ENCODE assay signal across 9 cellular contexts in the genomic region with DNA sequence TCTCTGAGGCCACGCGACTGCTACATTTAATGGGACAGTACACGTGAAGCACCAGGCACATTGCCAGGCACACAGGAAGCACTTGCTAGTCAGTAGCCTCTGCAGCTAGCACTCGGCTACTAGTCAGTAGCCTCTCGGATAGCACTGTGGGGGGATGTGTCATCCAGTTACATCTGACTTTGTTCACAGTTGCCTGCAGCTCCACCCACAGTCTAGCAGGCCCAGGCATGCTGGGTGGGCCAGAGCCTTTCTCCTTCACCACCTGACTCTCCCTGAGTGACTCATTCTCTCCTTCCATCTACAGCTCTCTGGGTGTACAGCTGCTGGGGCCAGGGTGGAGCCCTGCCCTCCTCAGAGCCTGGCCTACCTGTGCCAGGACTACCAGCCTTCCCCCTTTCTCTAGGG. TPM values are rescaled to one million over a fixed set of nuclear protein-coding genes. Genes with fewer than 3 reads are reported as not detected.
A peak's percentile ranks its signal among the peaks of the same experiment; 100 is the strongest.
DNase-seq lines count a peak whose midpoint lies in the region; ATAC-seq, FAIRE-seq and TF ChIP-seq lines count a peak whose summit lies in the region.
"Had no signal": no experiment of that assay in that cellular context is flagged by ENCODE, and none has a peak within 500 bp of the region (broad histone marks: within the 10 kb centered on the region; RNA-seq: fewer than 3 reads in every experiment).

No MANE protein-coding gene starts in this region.

- H2AFZ ChIP-seq in PC-3 (ENCODE audit: low read length) = no peak overlapping the region

- H3K27ac Mint-ChIP-seq in brain = peak overlapping the region; percentile 61 to 98 (median 88)

- H3K27ac ChIP-seq in PC-3 (ENCODE audit: low read length) = peak overlapping the region; percentile 73
- H3K27ac ChIP-seq: 22Rv1 had no signal

- BruUV-seq in PC-3 (replicated peaks; lab: Mats Ljungman, UMichigan) = no TSS peak

- peak overlapping the region in 2 of 5 experiments; percentile 42 to 60 for H3K4me3 Mint-ChIP-seq in brain

- intact Hi-C loops in PC-3 (cut with micrococcal nuclease) = loop anchor here (1.0 to 2.0 kb wide), 2 partner anchors 25 to 53 kb away; no protein-coding TSS in a partner anchor

- peak; percentile 99 for FAIRE-seq in urothelium cell line (lab: Jason Lieb, UNC)

- H3K9me3 ChIP-seq in PC-3 (ENCODE audit: low read length) (no peaks in the 10 kb centered on the region), mucosa of stomach (ENCODE audit: control insufficient read depth, low read length) (no peaks in the 10 kb centered on the region)

- H3K27me3 ChIP-seq in PC-3 (ENCODE audit: low read length) (no peaks in the 10 kb centered on the region), mucosa of stomach (ENCODE audit: control insufficient read depth, insufficient read depth, low read length) (no peaks in the 10 kb centered on the region)

- DNase-seq in NCI-H1417 (lab: John Stamatoyannopoulos, UW) = peak; percentile 52 to 71 (median 63)
- no peak for DNase-seq in NCI-H1417 treated with DMSO at 0.1 percent for 48 hours (lab: John Stamatoyannopoulos, UW)
- DNase-seq in PC-3 = peak; percentile 96
- peak; percentile 100 for DNase-seq in urothelium cell line (ENCODE audit: low spot score)

- TF ChIP-seq CTCF in PC-3 (conservative IDR thresholded peaks at IDR 0.05; ENCODE audit: low read depth, low read length) (no peak), brain (conservative IDR thresholded peaks at IDR 0.05) (no peak)

- H3K4me2 ChIP-seq in PC-3 (ENCODE audit: low read length) = peak overlapping the region; percentile 51

- H4K20me1 ChIP-seq in PC-3 (ENCODE audit: low read length) = no peaks in the 10 kb centered on the region

- no peaks in the 10 kb centered on the region for H3K9me2 ChIP-seq in PC-3 (replicated peaks; ENCODE audit: low read length)

- no peaks in the 10 kb centered on the region for H3K9me3 Mint-ChIP-seq in brain

- no peaks in the 10 kb centered on the region for H3K27me3 Mint-ChIP-seq in brain

- peak; percentile 88 for ATAC-seq in HG03442 (IDR thresholded peaks at IDR 0.05; ENCODE audit: unreplicated experiment)
- peak; percentile 100 for ATAC-seq in PC-3
- ATAC-seq in HG03135 (IDR thresholded peaks at IDR 0.05; ENCODE audit: unreplicated experiment) = no peak

- POLR2A ChIA-PET in PC-3 (lab: Charles Lee; ENCODE audit: unreplicated experiment) = no interaction called here

- H3K79me2 ChIP-seq in PC-3 (ENCODE audit: low read length) = no peaks in the 10 kb centered on the region

- H3K4me3 ChIP-seq in PC-3 (ENCODE audit: low read length) = no peak overlapping the region
- no peak overlapping the region for H3K4me3 ChIP-seq in mucosa of stomach (ENCODE audit: low read length)

- CTCF ChIA-PET in PC-3 (lab: Charles Lee) = interaction anchor here (0.5 to 1.3 kb wide), 3 partner anchors 28 to 125 kb away, joined by 3 to 6 read pairs (median 3); no protein-coding TSS in a partner anchor

- peaks cover 6% of the 10 kb centered on the region; the same call in 1 of the 2 replicates for H3K36me3 ChIP-seq in PC-3 (ENCODE audit: low read depth, low read length)
- H3K36me3 ChIP-seq in mucosa of stomach (ENCODE audit: control insufficient read depth, insufficient read depth, low read length) = peaks cover 7% of the 10 kb centered on the region

- H3K4me1 ChIP-seq in PC-3 (ENCODE audit: insufficient read depth, low read length) (peaks cover 14% of the 10 kb centered on the region), mucosa of stomach (ENCODE audit: control insufficient read depth, insufficient read depth, low read length) (peaks cover 28% of the 10 kb centered on the region)

- H3K36me3 Mint-ChIP-seq in brain = peaks cover 27% of the 10 kb centered on the region

- H3F3A ChIP-seq in PC-3 (ENCODE audit: low read length, unreplicated experiment) = no peaks in the 10 kb centered on the region

- peaks cover 58% of the 10 kb centered on the region for H3K4me1 Mint-ChIP-seq in brain

- peak overlapping the region; percentile 39 for H3K9ac ChIP-seq in PC-3 (ENCODE audit: low read length)
- H3K9ac ChIP-seq in mucosa of stomach (ENCODE audit: low read length) = peak overlapping the region; percentile 51

RNA-seq across cellular contexts. Expression of a gene that starts 51.5 kb away (rescaled TPM):
- 67.4 and 100 TPM in 2 replicates for total RNA-seq in PC-3 (2014; rRNA removed)
- polyA plus RNA-seq in brain (ENCODE audit: insufficient read depth, low read depth, low replicate concordance) = 147 TPM
